Comparison of ENCODE assay signal across 22 cellular contexts in genomic region chr11:47276923-47277322, GRCh38.
"Had no signal": no experiment of that assay in that cellular context is flagged by ENCODE, and none has a peak within 500 bp of the region (broad histone marks: within the 10 kb centered on the region; RNA-seq: fewer than 3 reads in every experiment).

No MANE protein-coding gene starts in this region.

- H2AFZ ChIP-seq: hepatocyte had no signal

- H3K27ac ChIP-seq: hepatocyte, left ventricle myocardium inferior, neutrophil, psoas muscle, skin epidermis, testis, tibial nerve, upper lobe of right lung, vagina had no signal

- H3K4me3 ChIP-seq: hepatocyte, left ventricle myocardium inferior, lung, psoas muscle, skin epidermis, testis, tibial nerve, upper lobe of right lung, vagina had no signal

- H3K27me3 ChIP-seq: hepatocyte, neutrophil, testis, tibial nerve, upper lobe of right lung, vagina had no signal

- DNase-seq: effector memory CD4-positive, alpha-beta T cell; foreskin melanocyte; head of caudate nucleus; kidney; left cardiac atrium; left ventricle myocardium inferior; naive thymus-derived CD4-positive, alpha-beta T cell; psoas muscle; retina; stimulated activated CD4-positive, alpha-beta T cell treated with anti-CD3 and anti-CD28 coated beads, Interleukin-2, amount 100 ng/mL, for 24 hours; stimulated activated CD4-positive, alpha-beta T cell treated with anti-CD3 and anti-CD28 coated beads, Interleukin-4, amount 100 ng/mL, for 4 hours; stimulated activated naive B cell treated with anti-CD40 and anti-IgM and Interleukin-4, amounts not matched to agents 10 μg/mL and 1 μg/mL and 100 μg/mL, for 72 hours; stimulated activated naive CD8-positive, alpha-beta T cell treated with anti-CD3 and anti-CD28 coated beads, Interleukin-15, amount 100 ng/mL, for 72 hours; testis; upper lobe of right lung had no signal

- H3K9me3 ChIP-seq: left ventricle myocardium inferior, neutrophil, psoas muscle, testis, tibial nerve, upper lobe of right lung, vagina had no signal

- H3K4me2 ChIP-seq: hepatocyte had no signal

- ATAC-seq: naive thymus-derived CD4-positive, alpha-beta T cell; psoas muscle; sciatic nerve; stimulated activated naive B cell treated with anti-CD40 and anti-IgM and Interleukin-4, amounts not matched to agents 10 μg/mL and 1 μg/mL and 100 μg/mL, for 72 hours; stimulated activated naive CD8-positive, alpha-beta T cell treated with anti-CD3 and anti-CD28 coated beads, Interleukin-15, amount 100 ng/mL, for 72 hours; upper lobe of right lung had no signal
